1 cellular context compared by ENCODE assay signal in the genomic region with DNA sequence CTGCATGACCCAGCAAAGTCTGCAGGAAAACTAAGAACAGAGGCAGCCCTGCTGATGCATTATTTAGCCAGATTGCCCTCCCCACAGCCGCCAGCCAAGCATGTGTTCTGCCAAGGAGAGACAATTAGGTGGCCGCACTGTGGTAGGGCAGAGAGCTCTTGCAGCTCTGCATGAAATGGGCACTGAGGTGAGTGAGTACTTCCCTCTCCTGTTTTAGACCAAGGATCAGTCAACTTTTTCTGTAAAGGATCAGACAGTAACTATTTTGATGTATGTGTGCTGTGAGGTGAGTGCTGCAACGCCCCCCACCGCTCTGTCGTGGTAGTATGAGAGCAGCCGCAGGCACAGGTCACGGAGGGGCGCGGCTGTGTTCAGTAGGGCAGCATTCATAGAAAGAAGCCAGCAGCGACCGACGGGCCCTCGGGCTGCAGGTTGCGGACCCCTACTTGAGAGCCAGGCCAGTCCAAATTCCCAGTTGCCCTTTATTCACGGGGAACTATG.
TF ChIP-seq lines count a peak whose summit lies in the region.

No MANE protein-coding gene starts in this region.

TF ChIP-seq in endothelial cell of umbilical vein, 7 proteins besides CTCF, POLR2A, EP300 and RAD21:
- TF ChIP-seq EZH2 (IDR thresholded peaks at IDR 0.05; ENCODE audit: borderline replicate concordance, low read depth, low read length, severe bottlenecking) (no peak), MAX (IDR thresholded peaks at IDR 0.05; ENCODE audit: insufficient read depth, insufficient read length) (no peak), FOS (IDR thresholded peaks at IDR 0.05; ENCODE audit: borderline replicate concordance, insufficient read depth, low read length) (no peak), GATA2 (IDR thresholded peaks at IDR 0.05; ENCODE audit: insufficient read depth, insufficient read length, low read depth, low read length) (no peak), POLR2AphosphoS5 (IDR thresholded peaks at IDR 0.05; ENCODE audit: insufficient read depth, low read depth, low read length) (no peak), MYC (IDR thresholded peaks at IDR 0.05; ENCODE audit: low read depth, low read length) (no peak), JUN (IDR thresholded peaks at IDR 0.05; ENCODE audit: borderline replicate concordance, insufficient read depth, insufficient read length, low read depth) (no peak)
